ENCODE assay signal across 17 cellular contexts in the genomic region with DNA sequence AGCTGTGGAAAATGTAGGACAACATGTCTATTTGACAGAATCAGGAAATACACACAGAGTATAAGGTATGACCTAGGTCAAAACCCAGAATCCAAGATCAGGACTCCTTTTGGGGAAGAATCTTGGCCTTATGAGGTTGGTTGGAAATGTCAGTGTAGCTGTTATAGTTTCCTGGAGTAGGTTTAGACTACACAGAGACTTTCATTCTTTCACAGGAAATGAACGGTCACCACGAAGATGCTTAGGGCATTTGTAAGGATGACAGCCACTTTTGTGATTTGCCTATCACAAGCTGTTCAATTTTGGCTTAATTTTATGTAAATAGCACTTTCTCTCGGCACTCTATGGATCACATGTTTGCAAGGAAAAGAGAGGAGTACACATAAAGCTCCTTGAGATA. TPM values are rescaled to one million over a fixed set of nuclear protein-coding genes. Genes with fewer than 3 reads are reported as not detected.
DNase-seq lines count a peak whose midpoint lies in the region; ATAC-seq and TF ChIP-seq lines count a peak whose summit lies in the region.
"Had no signal": no experiment of that assay in that cellular context is flagged by ENCODE, and none has a peak within 500 bp of the region (broad histone marks: within the 10 kb centered on the region; RNA-seq: fewer than 3 reads in every experiment).

No MANE protein-coding gene starts in this region.

- H3K4me3 ChIP-seq in mammary epithelial cell (replicated peaks in 1 of 3; ENCODE audit: insufficient read depth in 1 of 3, low read depth in 2 of 3, low read length in 3 of 3) (no peak overlapping the region), foreskin fibroblast (ENCODE audit: low read depth in 1 of 2, low read length in 2 of 2) (no peak overlapping the region), left lung (no peak overlapping the region)
- H3K4me3 ChIP-seq: coronary artery, right atrium auricular region had no signal

- peak overlapping the region; percentile 76 for H2AFZ ChIP-seq in mammary epithelial cell (ENCODE audit: low read depth, low read length)

- no peaks in the 10 kb centered on the region for H3K27me3 Mint-ChIP-seq in MCF 10A (ENCODE audit: insufficient read depth, unreplicated experiment)
- H3K27me3 Mint-ChIP-seq in T-helper 17 cell = no peaks in the 10 kb centered on the region
- H3K27me3 Mint-ChIP-seq in endothelial cell (ENCODE audit: unreplicated experiment) = no peaks in the 10 kb centered on the region

- no peak for DNase-seq in mammary epithelial cell
- no peak for DNase-seq in MCF 10A (ENCODE audit: unreplicated experiment)
- DNase-seq in T-helper 17 cell = no peak
- peak; percentile 5 to 20 for DNase-seq in foreskin fibroblast
- DNase-seq in left lung = no peak
- DNase-seq in endothelial cell (ENCODE audit: low spot score) = no peak
- DNase-seq: H9; head of caudate nucleus; NCI-H146; NK-92 treated with Interleukin-12 subunit alpha and Interleukin-12 subunit beta, amount 100 ng/mL, for 24 hours had no signal

- no peaks in the 10 kb centered on the region for H3K27me3 ChIP-seq in mammary epithelial cell (ENCODE audit: insufficient read depth, low read length)
- H3K27me3 ChIP-seq in left lung = no peaks in the 10 kb centered on the region
- H3K27me3 ChIP-seq: right atrium auricular region had no signal

- H3K27ac Mint-ChIP-seq in MCF 10A (ENCODE audit: low read depth, unreplicated experiment) (no peak overlapping the region), T-helper 17 cell (peak overlapping the region; percentile 92), endothelial cell (ENCODE audit: unreplicated experiment) (no peak overlapping the region)
- H3K27ac Mint-ChIP-seq: activated T-helper 1 cell treated with anti-CD3 and anti-CD28 coated beads, Interleukin-12 subunit alpha, Interleukin-12 subunit beta, Interleukin-2, Interleukin-4 antibody, amounts not matched to agents 30 ng/mL and 10 ng/mL and 1 ng/mL, durations not matched to agents 14 hours and 24 hours and 36 hours; H9 had no signal

- in situ Hi-C loops in mammary epithelial cell (cut with MboI; ENCODE audit: low sequenced_read_pairs in 2 of 2) = loop anchor here in 1 of 2 donors (25.0 kb wide), 1 partner anchor 328 kb away; no protein-coding TSS in a partner anchor

- no peak overlapping the region for H3K4me2 ChIP-seq in mammary epithelial cell (ENCODE audit: insufficient read depth, low read depth, low read length)

- WGBS in mammary epithelial cell (ENCODE audit: low coverage, missing lambda C conversion rate) = 47% methylated on average over 3 of the region's 3 CpGs

- no peak for TF ChIP-seq CTCF in mammary epithelial cell (conservative IDR thresholded peaks at IDR 0.05 in 1 of 2, IDR thresholded peaks at IDR 0.05 in 1 of 2; ENCODE audit: extremely low read depth in 1 of 2, insufficient read depth in 1 of 2, low read depth in 1 of 2, low read length in 2 of 2)
- TF ChIP-seq CTCF in MCF 10A (IDR thresholded peaks at IDR 0.05; ENCODE audit: unreplicated experiment) = no peak
- TF ChIP-seq CTCF in foreskin fibroblast (IDR thresholded peaks at IDR 0.05; ENCODE audit: low read depth, low read length) = no peak
- no peak for TF ChIP-seq CTCF in left lung (IDR thresholded peaks at IDR 0.05)
- no peak for TF ChIP-seq CTCF in endothelial cell (IDR thresholded peaks at IDR 0.05; ENCODE audit: unreplicated experiment)

- CTCF ChIA-PET in mammary epithelial cell (lab: Charles Lee; ENCODE audit: low non-redundant PET) (no interaction called here), MCF 10A (lab: Yijun Ruan, JAX) (interaction anchor here (0.5 to 7.1 kb wide), 8 partner anchors 22 to 803 kb away, joined by 3 to 70 read pairs (median 4); no protein-coding TSS in a partner anchor)

- dilution Hi-C loops in mammary epithelial cell (cut with HindIII; ENCODE audit: low sequenced_read_pairs) = no loop called here

- H3K79me2 ChIP-seq in mammary epithelial cell (ENCODE audit: insufficient read depth, low read length) = no peaks in the 10 kb centered on the region

- H3K36me3 ChIP-seq in mammary epithelial cell (ENCODE audit: insufficient read depth, low read length) (no peaks in the 10 kb centered on the region), left lung (no peaks in the 10 kb centered on the region)
- H3K36me3 ChIP-seq: right atrium auricular region had no signal

- no peak overlapping the region for H3K9ac ChIP-seq in mammary epithelial cell (ENCODE audit: insufficient read depth, low read length)

- H3K4me1 ChIP-seq in mammary epithelial cell (ENCODE audit: insufficient read depth, low read length) = peaks cover 9% of the 10 kb centered on the region
- no peaks in the 10 kb centered on the region for H3K4me1 ChIP-seq in left lung
- H3K4me1 ChIP-seq: right atrium auricular region had no signal

- no peaks in the 10 kb centered on the region for H3K9me3 Mint-ChIP-seq in MCF 10A (ENCODE audit: unreplicated experiment)
- no peaks in the 10 kb centered on the region for H3K9me3 Mint-ChIP-seq in endothelial cell (ENCODE audit: unreplicated experiment)
- H3K9me3 Mint-ChIP-seq: activated T-helper 1 cell treated with anti-CD3 and anti-CD28 coated beads, Interleukin-12 subunit alpha, Interleukin-12 subunit beta, Interleukin-2, Interleukin-4 antibody, amounts not matched to agents 30 ng/mL and 10 ng/mL and 1 ng/mL, durations not matched to agents 14 hours and 24 hours and 36 hours; H9; neural crest cell had no signal

- no peaks in the 10 kb centered on the region for H3K36me3 Mint-ChIP-seq in MCF 10A (ENCODE audit: insufficient read depth, unreplicated experiment)
- H3K36me3 Mint-ChIP-seq in T-helper 17 cell (ENCODE audit: low read depth) = no peaks in the 10 kb centered on the region
- no peaks in the 10 kb centered on the region for H3K36me3 Mint-ChIP-seq in endothelial cell (ENCODE audit: low read depth, unreplicated experiment)

- H3K4me1 Mint-ChIP-seq in MCF 10A (ENCODE audit: insufficient read depth, unreplicated experiment) (no peaks in the 10 kb centered on the region), T-helper 17 cell (peaks cover 18% of the 10 kb centered on the region), endothelial cell (ENCODE audit: unreplicated experiment) (no peaks in the 10 kb centered on the region)
- H3K4me1 Mint-ChIP-seq: neural crest cell had no signal

- H3K4me3 Mint-ChIP-seq in MCF 10A (ENCODE audit: unreplicated experiment) (no peak overlapping the region), T-helper 17 cell (peak overlapping the region; percentile 73), endothelial cell (ENCODE audit: unreplicated experiment) (no peak overlapping the region)
- H3K4me3 Mint-ChIP-seq: H9, neural crest cell had no signal

- intact Hi-C loops in mammary epithelial cell (cut with micrococcal nuclease) (no loop called here), MCF 10A (cut with micrococcal nuclease) (loop anchor here (5.0 kb wide), 2 partner anchors 783 to 803 kb away; no protein-coding TSS in a partner anchor), left lung (cut with DNase I) (no loop called here)

- POLR2A ChIA-PET in MCF 10A (lab: Yijun Ruan, JAX) = interaction anchor here (0.7 to 1.7 kb wide), 3 partner anchors 20 to 71 kb away, joined by 3 to 4 read pairs (median 4); no protein-coding TSS in a partner anchor

- H3K27ac ChIP-seq in mammary epithelial cell (ENCODE audit: insufficient read depth, low read depth, low read length) (no peak overlapping the region), left lung (no peak overlapping the region)
- H3K27ac ChIP-seq: coronary artery, right atrium auricular region had no signal

- ATAC-seq in T-helper 17 cell = peak; percentile 71
- ATAC-seq in left lung = no peak
- ATAC-seq in GM21390 (IDR thresholded peaks at IDR 0.05; ENCODE audit: unreplicated experiment) = no peak
- ATAC-seq in HG03342 (IDR thresholded peaks at IDR 0.05; ENCODE audit: unreplicated experiment) = no peak
- ATAC-seq: Right ventricle myocardium inferior had no signal

- no peaks in the 10 kb centered on the region for H4K20me1 ChIP-seq in mammary epithelial cell (ENCODE audit: insufficient read depth, low read length)

- BruUV-seq in mammary epithelial cell (replicated peaks; lab: Mats Ljungman, UMichigan) (no TSS peak), MCF 10A (replicated peaks; lab: Mats Ljungman, UMichigan) (no TSS peak)

- H3K9me3 ChIP-seq in mammary epithelial cell (replicated peaks; ENCODE audit: insufficient read depth, low read length) = no peaks in the 10 kb centered on the region
- H3K9me3 ChIP-seq in T-helper 17 cell (ENCODE audit: control insufficient read depth, low read length, poor library complexity, severe bottlenecking) = no peaks in the 10 kb centered on the region
- H3K9me3 ChIP-seq in left lung = no peaks in the 10 kb centered on the region
- H3K9me3 ChIP-seq: right atrium auricular region had no signal

RNA-seq across cellular contexts. Expression of gene ZBTB20, which starts 18.6 kb away (rescaled TPM):
- total RNA-seq in mammary epithelial cell = 10 to 100 TPM in 1 of 2 donors, 1 to 10 TPM in 1; 6.5 to 21.3 TPM
- 1.2 TPM for polyA plus RNA-seq in mammary epithelial cell
- 3.9 TPM for polyA minus RNA-seq in mammary epithelial cell
- total RNA-seq in MCF 10A (2022) = 10.7 and 11.6 TPM in 2 replicates
- 10 to 100 TPM; 55.3 to 61.2 TPM for total RNA-seq in T-helper 17 cell
- total RNA-seq in left lung = 10 to 100 TPM; 48.2 to 63.5 TPM
- total RNA-seq in endothelial cell (ENCODE audit: unreplicated experiment) = 4.2 TPM

Comparison
In these comparisons a context has a peak if more than half of its experiments do, and no peak if none do; other contexts are left out.
1. DNase-seq: peak in foreskin fibroblast (2 of 2); none in mammary epithelial cell (single experiment), MCF 10A (single experiment), T-helper 17 cell (0 of 3), left lung (0 of 2) and endothelial cell (single experiment).